Comparison of ENCODE assay signal across 8 cellular contexts in genomic region chr9:126806336-126806735, GRCh38. TPM values are rescaled to one million over a fixed set of nuclear protein-coding genes. Genes with fewer than 3 reads are reported as not detected.
DNase-seq lines count a peak whose midpoint lies in the region; ATAC-seq and TF ChIP-seq lines count a peak whose summit lies in the region.

No MANE protein-coding gene starts in this region.

- POLR2A ChIA-PET in Panc1 (lab: Charles Lee), result interaction anchor here (0.6 kb wide), 1 partner anchor 16 kb away, joined by 11 read pairs; no protein-coding TSS in a partner anchor

- H3K79me2 ChIP-seq in GM23338 (replicated peaks; ENCODE audit: insufficient read depth), result peaks cover 50% of the 10 kb centered on the region

- peaks cover 14% of the 10 kb centered on the region for H3K27me3 Mint-ChIP-seq in GM23338 (ENCODE audit: insufficient read depth, low read depth, poor library complexity)

- H3K4me3 ChIP-seq in GM23338 (peak overlapping the region; percentile 78; the same call in 1 of the 2 replicates), Panc1 (ENCODE audit: low read depth in 2 of 2, low read length in 2 of 2) (peak overlapping the region; percentile 80 to 81), epithelial cell of esophagus (ENCODE audit: low read length) (peak overlapping the region; percentile 82), retinal pigment epithelial cell (ENCODE audit: low read length) (peak overlapping the region; percentile 92)

- H3K9me3 Mint-ChIP-seq in GM23338, result no peaks in the 10 kb centered on the region

- no peak overlapping the region for H3K27ac Mint-ChIP-seq in GM23338

- H3K9me3 ChIP-seq in Panc1 (ENCODE audit: control insufficient read depth, insufficient read depth, low read depth, low read length), result no peaks in the 10 kb centered on the region

- peak overlapping the region; percentile 91 for H3K4me3 Mint-ChIP-seq in GM23338

- H3F3A ChIP-seq in GM23338 (replicated peaks; ENCODE audit: low read depth), result no peaks in the 10 kb centered on the region

- TF ChIP-seq CTCF in GM23338 (conservative IDR thresholded peaks at IDR 0.05; ENCODE audit: low read depth in 2 of 2) (no peak), Panc1 (IDR thresholded peaks at IDR 0.05) (no peak), epithelial cell of esophagus (IDR thresholded peaks at IDR 0.05; ENCODE audit: insufficient read depth, low read depth, low read length, missing control alignments) (no peak), retinal pigment epithelial cell (conservative IDR thresholded peaks at IDR 0.05; ENCODE audit: low read depth, low read length) (no peak)

- peaks cover 2% of the 10 kb centered on the region for H3K36me3 Mint-ChIP-seq in GM23338 (ENCODE audit: low read depth)

- H4K20me1 ChIP-seq in GM23338 (replicated peaks; ENCODE audit: insufficient read depth), result peaks cover 21% of the 10 kb centered on the region

- DNase-seq in GM23338 (ENCODE audit: low spot score), result no peak
- DNase-seq in Panc1 (ENCODE audit: low read depth, low spot score), result no peak
- peak; percentile 56 for DNase-seq in epithelial cell of esophagus (ENCODE audit: low read depth)
- no peak for DNase-seq in retinal pigment epithelial cell (ENCODE audit: low read depth)
- DNase-seq in central memory CD4-positive, alpha-beta T cell, result no peak
- DNase-seq in NCI-H1092 treated with DMSO at 0.1 percent for 48 hours (lab: John Stamatoyannopoulos, UW), result no peak
- no peak for DNase-seq in glomerular visceral epithelial cell (ENCODE audit: extremely low spot score)
- no peak for DNase-seq in activated CD4-positive, alpha-beta T cell treated with anti-CD3 and anti-CD28 coated beads for 4 hours

- BruUV-seq in Panc1 (replicated peaks; lab: Mats Ljungman, UMichigan), result no TSS peak

- H3K27me3 ChIP-seq in GM23338 (ENCODE audit: insufficient read depth) (no peaks in the 10 kb centered on the region), Panc1 (ENCODE audit: control insufficient read depth, insufficient read depth, low read length) (no peaks in the 10 kb centered on the region)

- H3K36me3 ChIP-seq in GM23338 (ENCODE audit: insufficient read depth), result no peaks in the 10 kb centered on the region
- peaks cover 4% of the 10 kb centered on the region for H3K36me3 ChIP-seq in Panc1 (ENCODE audit: control insufficient read depth, insufficient read depth, low read length)

- in situ Hi-C loops in Panc1 (cut with HindIII; ENCODE audit: low pct_unique_long_range_greater_than_20kb, low sequenced_read_pairs), result no loop called here

- no peak overlapping the region for H2AFZ ChIP-seq in GM23338

- peaks cover 5% of the 10 kb centered on the region; the same call in 1 of the 2 replicates for H3K9me2 ChIP-seq in GM23338 (ENCODE audit: insufficient read depth)

- ATAC-seq in GM23338 (no peak), Panc1 (no peak)

- H3K27ac ChIP-seq in GM23338 (ENCODE audit: low read depth) (no peak overlapping the region), Panc1 (ENCODE audit: low read length) (no peak overlapping the region; the same call in 1 of the 2 replicates)

- intact Hi-C loops in Panc1 (cut with micrococcal nuclease; ENCODE audit: unreplicated experiment), result no loop called here

- CTCF ChIA-PET in Panc1 (lab: Charles Lee), result interaction anchor here (0.6 kb wide), 1 partner anchor 9 kb away, joined by 7 read pairs; no protein-coding TSS in a partner anchor

- H3K4me1 ChIP-seq in GM23338 (ENCODE audit: insufficient read depth) (peaks cover 9% of the 10 kb centered on the region; the same call in 1 of the 2 replicates), Panc1 (ENCODE audit: control insufficient read depth, insufficient read depth, low read length) (peaks cover 8% of the 10 kb centered on the region)

- H3K4me1 Mint-ChIP-seq in GM23338, result peaks cover 13% of the 10 kb centered on the region

- H3K4me2 ChIP-seq in GM23338, result peak overlapping the region; percentile 98

TF ChIP-seq in GM23338, 12 proteins besides CTCF, POLR2A, EP300 and RAD21 (continues in another document):
- TF ChIP-seq EZH2 (IDR thresholded peaks at IDR 0.05; ENCODE audit: low read depth, unreplicated experiment) (no peak), ZNF331 (CRISPR knock-in tag; IDR thresholded peaks at IDR 0.05; ENCODE audit: low read depth) (no peak), ZNF114 (CRISPR knock-in tag; IDR thresholded peaks at IDR 0.05) (no peak), STAT1 (IDR thresholded peaks at IDR 0.05; ENCODE audit: unreplicated experiment) (no peak), POLR2AphosphoS5 (IDR thresholded peaks at IDR 0.05; ENCODE audit: low read depth) (no peak), CREB1 (CRISPR knock-in tag; IDR thresholded peaks at IDR 0.05; ENCODE audit: low read depth) (no peak), ETS1 (IDR thresholded peaks at IDR 0.05) (no peak), ZNF462 (CRISPR knock-in tag; IDR thresholded peaks at IDR 0.05) (no peak), NANOG (IDR thresholded peaks at IDR 0.05; ENCODE audit: borderline replicate concordance) (no peak), EZH2phosphoT487 (IDR thresholded peaks at IDR 0.05; ENCODE audit: unreplicated experiment) (no peak)

RNA-seq across cellular contexts. Expression of gene ZBTB43, which starts 1.5 kb away (rescaled TPM):
- 11.8 and 12.7 TPM in 2 replicates for total RNA-seq in GM23338 (2014; rRNA removed; shearing (Covaris generic))
- polyA plus RNA-seq in GM23338 (2016; fragmentation: Nextera tagmentation; extraction: Ambion mirVana), result 8.8 and 9.7 TPM in 2 replicates
- 9.7 TPM for total RNA-seq in Panc1 (2021; ENCODE audit: unreplicated experiment)
- polyA plus RNA-seq in Panc1 (2012; ENCODE audit: insufficient read length), result 2.0 TPM

RNA-seq across cellular contexts. Expression of gene ZBTB34, which starts 54.1 kb away (rescaled TPM):
- total RNA-seq in GM23338 (2014; rRNA removed; shearing (Covaris generic)), result 21.9 and 23.7 TPM in 2 replicates
- polyA plus RNA-seq in GM23338 (2016; fragmentation: Nextera tagmentation; extraction: Ambion mirVana), result 5.5 and 6.4 TPM in 2 replicates
- 5.5 TPM for total RNA-seq in Panc1 (2021; ENCODE audit: unreplicated experiment)
- polyA plus RNA-seq in Panc1 (2012; ENCODE audit: insufficient read length), result 1.6 TPM
